3 cellular contexts compared by ENCODE assay signal in genomic region chr21:35571910-35572309, GRCh38.
"Had no signal": no experiment of that assay in that cellular context is flagged by ENCODE, and none has a peak within 500 bp of the region (broad histone marks: within the 10 kb centered on the region; RNA-seq: fewer than 3 reads in every experiment).

No MANE protein-coding gene starts in this region.

- ATAC-seq: GM12878 had no signal

- H3K4me3 ChIP-seq: GM12878 had no signal

- DNase-seq: GDM1, GF-D8 had no signal
